ENCODE assay signal across 8 cellular contexts in genomic region chr17:29148790-29149430, GRCh38. TPM values are rescaled to one million over a fixed set of nuclear protein-coding genes. Genes with fewer than 3 reads are reported as not detected.
DNase-seq lines count a peak whose midpoint lies in the region; ATAC-seq and TF ChIP-seq lines count a peak whose summit lies in the region.

No MANE protein-coding gene starts in this region.

- intact Hi-C loops in heart right ventricle (cut with DNase I) (loop anchor here in 9 of 10 donors (1.0 to 10.0 kb wide), 10 partner anchors 31 to 416 kb away; partner anchors contain the start of genes MYO18A (in 7 of the 9), NUFIP2 (in 2 of the 9), ABHD15 (in 1 of the 9) and TP53I13 (in 1 of the 9)), posterior vena cava (cut with DNase I) (loop anchor here in 1 of 2 donors (2.0 to 5.0 kb wide), 3 partner anchors 33 to 143 kb away; partner anchors contain the start of genes MYO18A and NUFIP2)

- peak in 2 of 4 donors; percentile 15 to 73 for TF ChIP-seq POLR2A in upper lobe of left lung (IDR thresholded peaks at IDR 0.05)

- ATAC-seq in HG02623 (IDR thresholded peaks at IDR 0.05; ENCODE audit: unreplicated experiment), result peak; percentile 81
- ATAC-seq in heart right ventricle, result peak; percentile 94 to 97 (median 96)
- peak; percentile 97 to 99 for ATAC-seq in upper lobe of left lung (ENCODE audit: low FRiP score in 2 of 2)

- H3K9me3 ChIP-seq in adipocyte (ENCODE audit: control insufficient read depth, low read length), result no peaks in the 10 kb centered on the region
- H3K9me3 ChIP-seq in heart right ventricle, result no peaks in the 10 kb centered on the region
- no peaks in the 10 kb centered on the region for H3K9me3 ChIP-seq in upper lobe of left lung

- H3K4me3 ChIP-seq in adipocyte (ENCODE audit: low read length) (peak overlapping the region; percentile 77), heart right ventricle (peak overlapping the region in 9 of 10 donors; percentile 21 to 65 (median 59)), upper lobe of left lung (peak overlapping the region in 3 of 4 donors; percentile 32 to 61 (median 49))

- TF ChIP-seq CTCF in GM12872 (IDR thresholded peaks at IDR 0.05; ENCODE audit: insufficient read depth, low read depth, low read length) (peak; percentile 96), heart right ventricle (IDR thresholded peaks at IDR 0.05) (peak; percentile 94 to 100 (median 99)), upper lobe of left lung (IDR thresholded peaks at IDR 0.05) (peak; percentile 99 to 100 (median 99))

- peak; percentile 90 for DNase-seq in NCI-H1105 treated with DMSO at 0.1 percent for 48 hours (lab: John Stamatoyannopoulos, UW)
- DNase-seq in SW 1271 (lab: John Stamatoyannopoulos, UW), result peak; percentile 78 to 89
- peak; percentile 97 for DNase-seq in adipocyte (ENCODE audit: low read depth)
- DNase-seq in heart right ventricle, result peak; percentile 93 to 96
- DNase-seq in posterior vena cava (ENCODE audit: low spot score), result peak; percentile 98
- DNase-seq in upper lobe of left lung, result peak; percentile 97 to 99

- peaks cover 21% of the 10 kb centered on the region for H3K4me1 ChIP-seq in adipocyte (ENCODE audit: control insufficient read depth, insufficient read depth, low read length)
- H3K4me1 ChIP-seq in heart right ventricle, result peaks cover 7 to 73% (median 47%) of the 10 kb centered on the region in 9 donors
- H3K4me1 ChIP-seq in upper lobe of left lung, result peaks cover 30 to 46% (median 43%) of the 10 kb centered on the region in 4 donors

- H3K27me3 ChIP-seq in adipocyte (replicated peaks; ENCODE audit: control insufficient read depth, insufficient read depth, low read length), result no peaks in the 10 kb centered on the region
- no peaks in the 10 kb centered on the region for H3K27me3 ChIP-seq in heart right ventricle
- H3K27me3 ChIP-seq in upper lobe of left lung, result no peaks in the 10 kb centered on the region

- WGBS in heart right ventricle, 2 donors, result 6 to 7% methylated on average over 34 of the region's 34 CpGs
- 5 to 20% methylated on average over 11 to 34 of the region's 34 CpGs for WGBS in upper lobe of left lung, 2 donors

- peak in 1 of 4 donors; percentile 14 for TF ChIP-seq EP300 in upper lobe of left lung (IDR thresholded peaks at IDR 0.05)

- H3K9ac ChIP-seq in adipocyte (ENCODE audit: low read length), result peak overlapping the region; percentile 84

- no peaks in the 10 kb centered on the region for H3K36me3 ChIP-seq in adipocyte (ENCODE audit: control insufficient read depth, insufficient read depth, low read length, severe bottlenecking)
- no peaks in the 10 kb centered on the region for H3K36me3 ChIP-seq in heart right ventricle
- H3K36me3 ChIP-seq in upper lobe of left lung, result no peaks in the 10 kb centered on the region

- H3K27ac ChIP-seq in heart right ventricle, result peak overlapping the region; percentile 14 to 89 (median 78)
- peak overlapping the region; percentile 83 to 88 (median 87) for H3K27ac ChIP-seq in upper lobe of left lung

RNA-seq across cellular contexts. Expression of gene MYO18A, which starts 31.3 kb away (rescaled TPM):
- total RNA-seq in heart right ventricle, result 100 to 1,000 TPM; 217 to 408 (median 327) TPM
- 100 to 1,000 TPM in 1 of 2 donors, 10 to 100 TPM in 1; 61.4 to 442 TPM for polyA plus RNA-seq in heart right ventricle
- total RNA-seq in posterior vena cava, result 10 to 100 TPM; 76.3 to 87.9 TPM
- total RNA-seq in upper lobe of left lung, result 100 to 1,000 TPM in 1 of 6 donors, 10 to 100 TPM in 5; 37.4 to 214 (median 67.4) TPM

Comparison
In these comparisons a context has a peak if more than half of its experiments do, and no peak if none do; other contexts are left out.
1. Peak in every context shown above with its lines: DNase-seq, ATAC-seq, H3K4me3 ChIP-seq and H3K27ac ChIP-seq.